Comparison of ENCODE assay signal across 8 cellular contexts in genomic region chrX:54529559-54530357, GRCh38. TPM values are rescaled to one million over a fixed set of nuclear protein-coding genes. Genes with fewer than 3 reads are reported as not detected.
DNase-seq lines count a peak whose midpoint lies in the region; ATAC-seq and TF ChIP-seq lines count a peak whose summit lies in the region.

Gene GNL3L (plus strand): TSS chrX:54530219. CDS start chrX:54532567, 2,348 bp downstream.

- H3K36me3 ChIP-seq in ACC112 (ENCODE audit: insufficient read depth, low read length): no peaks in the 10 kb centered on the region
- H3K36me3 ChIP-seq in WERI-Rb-1: peaks cover 5% of the 10 kb centered on the region
- no peaks in the 10 kb centered on the region for H3K36me3 ChIP-seq in mammary epithelial cell (ENCODE audit: insufficient read depth, low read length)
- H3K36me3 ChIP-seq in smooth muscle cell (ENCODE audit: low read depth): no peaks in the 10 kb centered on the region

- peaks cover 37 to 49% of the 10 kb centered on the region in 2 donors for H3K4me1 Mint-ChIP-seq in immature natural killer cell

- H3K4me3 ChIP-seq in ACC112 (ENCODE audit: low read depth, low read length): peak within 1 kb of the TSS; percentile 98
- peak within 1 kb of the TSS; percentile 79 for H3K4me3 ChIP-seq in WERI-Rb-1 (ENCODE audit: low read depth, low read length)
- H3K4me3 ChIP-seq in mammary epithelial cell (replicated peaks in 1 of 3; ENCODE audit: insufficient read depth in 1 of 3, low read depth in 2 of 3, low read length in 3 of 3): peak within 1 kb of the TSS; percentile 52 to 82 (median 57)
- H3K4me3 ChIP-seq in smooth muscle cell: peak within 1 kb of the TSS; percentile 58

- H3K4me1 ChIP-seq in ACC112 (ENCODE audit: control insufficient read depth, insufficient read depth, low read length, unreplicated experiment) (peaks cover 10% of the 10 kb centered on the region), mammary epithelial cell (ENCODE audit: insufficient read depth, low read length) (peaks cover 11% of the 10 kb centered on the region), smooth muscle cell (ENCODE audit: low read depth) (no peaks in the 10 kb centered on the region)

- in situ Hi-C loops in mammary epithelial cell (cut with MboI; ENCODE audit: low sequenced_read_pairs in 2 of 2): no loop called here

- H3K4me2 ChIP-seq in mammary epithelial cell (ENCODE audit: insufficient read depth, low read depth, low read length) (peak within 1 kb of the TSS; percentile 71), smooth muscle cell (peak within 1 kb of the TSS; percentile 88)

- H3K27ac Mint-ChIP-seq in immature natural killer cell: peak within 1 kb of the TSS; percentile 93 to 98 (median 97)

- intact Hi-C loops in mammary epithelial cell (cut with micrococcal nuclease): loop anchor here (2.0 kb wide), 2 partner anchors 35 to 55 kb away; no protein-coding TSS in a partner anchor

- H3K27me3 Mint-ChIP-seq in immature natural killer cell (ENCODE audit: low read depth in 3 of 3): peaks cover 0 to 13% (median 4%) of the 10 kb centered on the region in 3 donors

- H3K27me3 ChIP-seq in ACC112 (ENCODE audit: insufficient read depth, low read length) (no peaks in the 10 kb centered on the region), WERI-Rb-1 (ENCODE audit: insufficient read depth, low read depth, severe bottlenecking) (peaks cover 4% of the 10 kb centered on the region), mammary epithelial cell (ENCODE audit: insufficient read depth, low read length) (no peaks in the 10 kb centered on the region), smooth muscle cell (ENCODE audit: low read depth) (no peaks in the 10 kb centered on the region)

- no peaks in the 10 kb centered on the region for H3F3A ChIP-seq in smooth muscle cell (ENCODE audit: low read depth)

- TSS peak; percentile 85 for BruUV-seq in mammary epithelial cell (replicated peaks; lab: Mats Ljungman, UMichigan)

- H3K9me3 ChIP-seq in WERI-Rb-1 (ENCODE audit: severe bottlenecking) (no peaks in the 10 kb centered on the region), mammary epithelial cell (replicated peaks; ENCODE audit: insufficient read depth, low read length) (peaks cover 10% of the 10 kb centered on the region), smooth muscle cell (replicated peaks; ENCODE audit: low read depth) (no peaks in the 10 kb centered on the region)

- H3K79me2 ChIP-seq in ACC112 (ENCODE audit: control insufficient read depth, insufficient read depth, low read length, unreplicated experiment) (peaks cover 36% of the 10 kb centered on the region), mammary epithelial cell (ENCODE audit: insufficient read depth, low read length) (peaks cover 41% of the 10 kb centered on the region), smooth muscle cell (ENCODE audit: low read depth) (peaks cover 35% of the 10 kb centered on the region)

- dilution Hi-C loops in mammary epithelial cell (cut with HindIII; ENCODE audit: low sequenced_read_pairs): no loop called here

- H4K20me1 ChIP-seq in mammary epithelial cell (ENCODE audit: insufficient read depth, low read length) (no peaks in the 10 kb centered on the region), smooth muscle cell (ENCODE audit: low read depth) (no peaks in the 10 kb centered on the region)

- DNase-seq in NCI-H2227 (lab: John Stamatoyannopoulos, UW; ENCODE audit: unreplicated experiment) (peak; percentile 96), WERI-Rb-1 (peak; percentile 87), mammary epithelial cell (peak; percentile 80), immature natural killer cell (peak; percentile 77 to 84 (median 83)), smooth muscle cell (lab: John Stamatoyannopoulos, UW; ENCODE audit: unreplicated experiment) (peak; percentile 56)

- H3K27ac ChIP-seq in ACC112 (ENCODE audit: low read depth, low read length): peak within 1 kb of the TSS; percentile 78
- peak within 1 kb of the TSS; percentile 98 for H3K27ac ChIP-seq in WERI-Rb-1
- H3K27ac ChIP-seq in mammary epithelial cell (ENCODE audit: insufficient read depth, low read depth, low read length): peak within 1 kb of the TSS; percentile 65
- H3K27ac ChIP-seq in smooth muscle cell (ENCODE audit: low read depth): peak within 1 kb of the TSS; percentile 66

- peak within 1 kb of the TSS; percentile 92 to 96 (median 94) for H3K4me3 Mint-ChIP-seq in immature natural killer cell

- ATAC-seq in GM18907 (IDR thresholded peaks at IDR 0.05; ENCODE audit: unreplicated experiment) (peak; percentile 81), HG03159 (IDR thresholded peaks at IDR 0.05; ENCODE audit: unreplicated experiment) (peak; percentile 75)

- H2AFZ ChIP-seq in ACC112 (ENCODE audit: low read length, unreplicated experiment) (peak within 1 kb of the TSS; percentile 90), mammary epithelial cell (ENCODE audit: low read depth, low read length) (peak within 1 kb of the TSS; percentile 94), smooth muscle cell (ENCODE audit: low read depth) (peak within 1 kb of the TSS; percentile 86)

- peaks cover 0 to 4% (median 0%) of the 10 kb centered on the region in 3 donors for H3K36me3 Mint-ChIP-seq in immature natural killer cell

- TF ChIP-seq CTCF in WERI-Rb-1 (IDR thresholded peaks at IDR 0.05; ENCODE audit: low read depth, low read length) (no peak), mammary epithelial cell (conservative IDR thresholded peaks at IDR 0.05 in 1 of 2, IDR thresholded peaks at IDR 0.05 in 1 of 2; ENCODE audit: extremely low read depth in 1 of 2, insufficient read depth in 1 of 2, low read depth in 1 of 2, low read length in 2 of 2) (no peak), smooth muscle cell (IDR thresholded peaks at IDR 0.05; ENCODE audit: borderline replicate concordance, insufficient read depth, poor library complexity, severe bottlenecking) (no peak)

- CTCF ChIA-PET in mammary epithelial cell (lab: Charles Lee; ENCODE audit: low non-redundant PET): interaction anchor here (0.6 kb wide), 1 partner anchor 208 kb away, joined by 4 read pairs; no protein-coding TSS in a partner anchor

- peaks cover 0 to 4% (median 0%) of the 10 kb centered on the region in 6 donors for H3K9me3 Mint-ChIP-seq in immature natural killer cell

- WGBS in mammary epithelial cell (ENCODE audit: low coverage, missing lambda C conversion rate): 56% methylated on average over 13 of the region's 50 CpGs
- 49% methylated on average over 33 of the region's 50 CpGs for WGBS in smooth muscle cell (ENCODE audit: low lambda C conversion rate)

- H3K9ac ChIP-seq in mammary epithelial cell (ENCODE audit: insufficient read depth, low read length) (peak within 1 kb of the TSS; percentile 81), smooth muscle cell (ENCODE audit: low read depth) (peak within 1 kb of the TSS; percentile 88)

RNA-seq across cellular contexts. Expression of gene GNL3L, which starts in this region (rescaled TPM):
- total RNA-seq in mammary epithelial cell (10 to 100 TPM; 39.4 to 42.3 TPM), smooth muscle cell (17.5 and 20.0 TPM in 2 replicates)
- polyA plus RNA-seq in mammary epithelial cell (26.2 TPM), immature natural killer cell (10 to 100 TPM; 14.6 to 57.7 (median 30.0) TPM), smooth muscle cell (4.3 and 7.8 TPM in 2 replicates)
- 51.5 TPM for polyA minus RNA-seq in mammary epithelial cell

Comparison
In these comparisons a context has a peak if more than half of its experiments do, and no peak if none do; other contexts are left out.
1. Peak in every context shown above with its lines: DNase-seq, ATAC-seq, H3K4me3 ChIP-seq and H3K27ac ChIP-seq.